Comparison of ENCODE assay signal across 1 cellular context in the genomic region with DNA sequence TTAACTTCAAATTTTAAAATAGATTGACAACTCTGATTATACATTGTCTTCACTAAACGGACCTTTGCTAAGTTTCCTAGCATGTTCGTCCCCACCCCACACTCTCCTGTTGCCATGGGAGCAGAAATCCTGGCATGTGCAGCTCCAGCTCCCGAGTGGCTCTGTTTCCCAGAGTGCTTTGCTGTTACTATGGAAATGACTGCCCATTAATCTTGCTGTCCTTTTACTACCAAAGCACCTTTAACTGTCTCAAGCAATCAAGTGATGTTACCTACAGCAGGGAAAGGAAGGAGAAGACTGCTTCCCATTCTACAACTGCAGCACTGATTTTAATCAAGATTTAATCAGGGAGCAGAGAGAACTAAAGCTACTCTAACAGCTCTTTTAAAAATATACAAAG.
TF ChIP-seq lines count a peak whose summit lies in the region.

No MANE protein-coding gene starts in this region.

TF ChIP-seq in GM12878, 131 proteins besides CTCF, POLR2A, EP300 and RAD21 (continued from another document):
- TF ChIP-seq PKNOX1 (IDR thresholded peaks at IDR 0.05) (no peak), ETV6 (conservative IDR thresholded peaks at IDR 0.05 in 1 of 2, IDR thresholded peaks at IDR 0.05 in 1 of 2; ENCODE audit: borderline replicate concordance in 1 of 2, low read depth in 1 of 2) (no peak), ZNF207 (IDR thresholded peaks at IDR 0.05; ENCODE audit: borderline replicate concordance) (no peak), SMAD1 (IDR thresholded peaks at IDR 0.05; ENCODE audit: low read depth, partially characterized antibody) (no peak)
